ENCODE assay signal across 8 cellular contexts in genomic region chr3:12994607-12995388, GRCh38.
DNase-seq lines count a peak whose midpoint lies in the region; ATAC-seq and TF ChIP-seq lines count a peak whose summit lies in the region.

No MANE protein-coding gene starts in this region.

- TF ChIP-seq CTCF in AG09309 (IDR thresholded peaks at IDR 0.05; ENCODE audit: control insufficient read depth, insufficient read depth, low read depth, low read length, missing control alignments): peak; percentile 81

- DNase-seq in AG09309 (ENCODE audit: low read depth) (peak; percentile 11), NCI-H510A treated with DMSO at 0.1 percent for 48 hours (lab: John Stamatoyannopoulos, UW) (peak; percentile 48), ecto neural progenitor cell (ENCODE audit: low spot score) (peak; percentile 94), lung microvascular endothelial cell (ENCODE audit: low read depth in 2 of 2) (peak; percentile 73 to 89)
- DNase-seq in activated CD4-positive, alpha-beta T cell treated with anti-CD3 and anti-CD28 coated beads, Interleukin-2, amount 50 U/mL, for 4 hours: peak; percentile 80
- peak; percentile 69 to 87 (median 81) for DNase-seq in stimulated activated CD4-positive, alpha-beta T cell treated with anti-CD3 and anti-CD28 coated beads, TNF-alpha, amount 100 ng/mL, for 24 hours (ENCODE audit: low read depth in 3 of 3)

- peak overlapping the region; percentile 62 for H3K4me3 ChIP-seq in AG09309 (ENCODE audit: control insufficient read depth, low read depth, low read length)

- ATAC-seq in GM18858 (IDR thresholded peaks at IDR 0.05; ENCODE audit: unreplicated experiment): peak; percentile 58
- peak; percentile 55 for ATAC-seq in HG03097 (IDR thresholded peaks at IDR 0.05; ENCODE audit: low FRiP score, unreplicated experiment)

Comparison
In these comparisons a context has a peak if more than half of its experiments do, and no peak if none do; other contexts are left out.
1. Peak in every context shown above with its lines: DNase-seq, ATAC-seq and H3K4me3 ChIP-seq.
2. DNase-seq: peak in every context shown above with its lines; median percentile 94 in ecto neural progenitor cell; 81 in lung microvascular endothelial cell; 81 in stimulated activated CD4-positive, alpha-beta T cell treated with anti-CD3 and anti-CD28 coated beads, TNF-alpha, amount 100 ng/mL, for 24 hours; 80 in activated CD4-positive, alpha-beta T cell treated with anti-CD3 and anti-CD28 coated beads, Interleukin-2, amount 50 U/mL, for 4 hours; 48 in NCI-H510A treated with DMSO at 0.1 percent for 48 hours; 11 in AG09309.